In genomic region chr5:123367739-123368138, GRCh38 we compare ENCODE assay signal across 11 cellular contexts. TPM values are rescaled to one million over a fixed set of nuclear protein-coding genes. Genes with fewer than 3 reads are reported as not detected.
A peak's percentile ranks its signal among the peaks of the same experiment; 100 is the strongest.
DNase-seq lines count a peak whose midpoint lies in the region; ATAC-seq and TF ChIP-seq lines count a peak whose summit lies in the region.
"Had no signal": no experiment of that assay in that cellular context is flagged by ENCODE, and none has a peak within 500 bp of the region (broad histone marks: within the 10 kb centered on the region; RNA-seq: fewer than 3 reads in every experiment).

No MANE protein-coding gene starts in this region.

- H3K36me3 ChIP-seq in left ventricle myocardium inferior (peaks cover 33% of the 10 kb centered on the region), right atrium auricular region (peaks cover 9% of the 10 kb centered on the region)

- H3K27ac ChIP-seq in left ventricle myocardium inferior (replicated peaks) (no peak overlapping the region), right atrium auricular region (no peak overlapping the region), RWPE1 (no peak overlapping the region), foreskin keratinocyte (no peak overlapping the region)
- H3K27ac ChIP-seq: SK-N-MC had no signal

- TF ChIP-seq CTCF in left ventricle myocardium inferior (IDR thresholded peaks at IDR 0.05; ENCODE audit: borderline replicate concordance) (peak; percentile 40), right atrium auricular region (IDR thresholded peaks at IDR 0.05) (peak in 1 of 2 donors; percentile 46), RWPE1 (conservative IDR thresholded peaks at IDR 0.05; ENCODE audit: low read depth) (peak; percentile 44), foreskin keratinocyte (conservative IDR thresholded peaks at IDR 0.05) (peak; percentile 52)

- ATAC-seq in foreskin keratinocyte (no peak), HG03469 (IDR thresholded peaks at IDR 0.05; ENCODE audit: unreplicated experiment) (no peak), GM18907 (IDR thresholded peaks at IDR 0.05; ENCODE audit: unreplicated experiment) (no peak)
- ATAC-seq: left cardiac atrium had no signal

- POLR2A ChIA-PET in RWPE1 (lab: Yijun Ruan, JAX; ENCODE audit: low non-redundant PET): no interaction called here

- H3K27me3 ChIP-seq in left ventricle myocardium inferior (ENCODE audit: low read depth) (no peaks in the 10 kb centered on the region), right atrium auricular region (no peaks in the 10 kb centered on the region), foreskin keratinocyte (no peaks in the 10 kb centered on the region)

- H3K9me3 ChIP-seq in left ventricle myocardium inferior (replicated peaks): no peaks in the 10 kb centered on the region
- H3K9me3 ChIP-seq in right atrium auricular region: no peaks in the 10 kb centered on the region

- intact Hi-C loops in left ventricle myocardium inferior (cut with micrococcal nuclease): no loop called here

- CTCF ChIA-PET in RWPE1 (lab: Yijun Ruan, JAX): interaction anchor here (0.7 to 1.4 kb wide), 4 partner anchors 21 to 852 kb away, joined by 3 to 4 read pairs (median 3); no protein-coding TSS in a partner anchor

- DNase-seq in left ventricle myocardium inferior: no peak
- DNase-seq in right atrium auricular region (ENCODE audit: low spot score): no peak
- peak; percentile 3 for DNase-seq in RWPE1 (ENCODE audit: low spot score)
- no peak for DNase-seq in foreskin keratinocyte
- no peak for DNase-seq in stimulated activated CD4-positive, alpha-beta T cell treated with anti-CD3 and anti-CD28 coated beads, Interleukin-2, amount 100 ng/mL, for 48 hours
- DNase-seq in activated CD8-positive, alpha-beta memory T cell treated with anti-CD3 and anti-CD28 coated beads, Interleukin-2, amount 50 U/mL, for 4 hours: no peak
- DNase-seq: activated naive CD4-positive, alpha-beta T cell treated with anti-CD3 and anti-CD28 coated beads, Interleukin-2, amount 10 ng/mL, durations not matched to agents 7 days and 5 days; left cardiac atrium had no signal

- H3K4me3 ChIP-seq in left ventricle myocardium inferior (no peak overlapping the region), right atrium auricular region (no peak overlapping the region)
- H3K4me3 ChIP-seq: SK-N-MC had no signal

- peaks cover 12% of the 10 kb centered on the region for H3K4me1 ChIP-seq in left ventricle myocardium inferior
- peaks cover 0 to 6% of the 10 kb centered on the region in 2 donors for H3K4me1 ChIP-seq in right atrium auricular region
- H3K4me1 ChIP-seq in foreskin keratinocyte: no peaks in the 10 kb centered on the region

RNA-seq across cellular contexts. Expression of gene CEP120, which starts 55.5 kb away (rescaled TPM):
- total RNA-seq in left ventricle myocardium inferior (11.8 TPM), right atrium auricular region (10 to 100 TPM; 11.1 to 11.8 TPM), foreskin keratinocyte (14.6 and 15.3 TPM in 2 replicates)
- 2.6 and 3.0 TPM in 2 replicates for polyA plus RNA-seq in foreskin keratinocyte
